In the genomic region with DNA sequence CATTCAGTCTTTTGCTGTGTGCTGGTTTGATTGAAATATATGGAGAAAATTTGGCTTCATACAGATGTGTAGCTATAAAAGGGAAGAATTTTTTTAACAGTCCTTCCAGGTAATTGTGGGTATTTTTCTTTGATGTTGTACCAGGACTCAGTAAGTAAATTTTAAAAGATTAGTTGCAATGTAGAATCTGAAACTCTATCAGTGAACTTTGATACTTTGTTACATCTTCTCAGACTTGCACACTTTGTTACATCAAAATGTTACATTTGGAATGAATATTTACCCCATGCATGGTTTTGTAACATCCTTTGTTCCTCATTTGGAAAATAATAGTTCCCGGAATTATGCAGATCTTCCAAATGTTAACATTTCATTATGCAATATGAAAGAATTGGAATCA, we compare ENCODE assay signal across 16 cellular contexts. TPM values are rescaled to one million over a fixed set of nuclear protein-coding genes. Genes with fewer than 3 reads are reported as not detected.
DNase-seq lines count a peak whose midpoint lies in the region; ATAC-seq and TF ChIP-seq lines count a peak whose summit lies in the region.
"Had no signal": no experiment of that assay in that cellular context is flagged by ENCODE, and none has a peak within 500 bp of the region (broad histone marks: within the 10 kb centered on the region; RNA-seq: fewer than 3 reads in every experiment).

No MANE protein-coding gene starts in this region.

- POLR2A ChIA-PET in GM10248 (lab: Yijun Ruan, JAX): no interaction called here

- no peak for TF ChIP-seq EP300 in suprapubic skin (IDR thresholded peaks at IDR 0.05)

- no peaks in the 10 kb centered on the region for H3K4me1 ChIP-seq in suprapubic skin
- H3K4me1 ChIP-seq: BLaER1 treated with 17β-estradiol and CSF1 and Interleukin-3, amounts not matched to agents 10 nM and 100 nM had no signal

- H3K27me3 Mint-ChIP-seq in activated CD8-positive, alpha-beta memory T cell treated with anti-CD3 and anti-CD28 coated beads, Interleukin-2, amount 10 ng/mL, durations not matched to agents 7 days and 5 days: no peaks in the 10 kb centered on the region
- no peaks in the 10 kb centered on the region for H3K27me3 Mint-ChIP-seq in T-helper 17 cell
- H3K27me3 Mint-ChIP-seq: CD4-positive, alpha-beta T cell had no signal

- TF ChIP-seq CTCF in GM10266 (IDR thresholded peaks at IDR 0.05; ENCODE audit: control insufficient read depth, insufficient read depth, low read depth, missing control alignments) (no peak), GM10248 (IDR thresholded peaks at IDR 0.05; ENCODE audit: control extremely low read depth, extremely low read depth, low read depth, missing control alignments) (no peak), suprapubic skin (IDR thresholded peaks at IDR 0.05) (no peak)

- H3K36me3 ChIP-seq in suprapubic skin: peaks cover 25% of the 10 kb centered on the region

- H3K4me3 ChIP-seq in suprapubic skin: no peak overlapping the region
- H3K4me3 ChIP-seq: BLaER1 treated with 17β-estradiol and CSF1 and Interleukin-3, amounts not matched to agents 10 nM and 100 nM; GM23338 had no signal

- no peak for DNase-seq in activated CD8-positive, alpha-beta memory T cell treated with anti-CD3 and anti-CD28 coated beads, Interleukin-2, amount 10 ng/mL, durations not matched to agents 7 days and 5 days
- DNase-seq in activated CD8-positive, alpha-beta memory T cell treated with anti-CD3 and anti-CD28 coated beads, Interleukin-2, amount 50 U/mL, for 48 hours: no peak
- DNase-seq in T-helper 17 cell: no peak
- no peak for DNase-seq in left lobe of liver (ENCODE audit: low spot score)
- no peak for DNase-seq in GM10266 (ENCODE audit: extremely low spot score)
- no peak for DNase-seq in ACHN
- no peak for DNase-seq in GM10248 (ENCODE audit: extremely low spot score)
- no peak for DNase-seq in suprapubic skin (ENCODE audit: low spot score in 2 of 2)
- DNase-seq: 8988T; CD4-positive, alpha-beta T cell; DMS79; H9; IMR-90 had no signal

- H3K9me3 Mint-ChIP-seq in activated CD8-positive, alpha-beta memory T cell treated with anti-CD3 and anti-CD28 coated beads, Interleukin-2, amount 10 ng/mL, durations not matched to agents 7 days and 5 days (ENCODE audit: low read depth): no peaks in the 10 kb centered on the region
- H3K9me3 Mint-ChIP-seq: CD4-positive, alpha-beta T cell; GM23338; H9 had no signal

- H3K4me1 Mint-ChIP-seq in activated CD8-positive, alpha-beta memory T cell treated with anti-CD3 and anti-CD28 coated beads, Interleukin-2, amount 10 ng/mL, durations not matched to agents 7 days and 5 days: peaks cover 14% of the 10 kb centered on the region
- H3K4me1 Mint-ChIP-seq in T-helper 17 cell: peaks cover 10% of the 10 kb centered on the region

- H3K27me3 ChIP-seq in suprapubic skin: no peaks in the 10 kb centered on the region
- H3K27me3 ChIP-seq: BLaER1 treated with 17β-estradiol and CSF1 and Interleukin-3, amounts not matched to agents 10 nM and 100 nM had no signal

- TF ChIP-seq POLR2A in suprapubic skin (IDR thresholded peaks at IDR 0.05): no peak

- H3K27ac Mint-ChIP-seq in activated CD8-positive, alpha-beta memory T cell treated with anti-CD3 and anti-CD28 coated beads, Interleukin-2, amount 10 ng/mL, durations not matched to agents 7 days and 5 days: peak overlapping the region; percentile 18
- peak overlapping the region; percentile 57 for H3K27ac Mint-ChIP-seq in T-helper 17 cell
- H3K27ac Mint-ChIP-seq: CD4-positive, alpha-beta T cell had no signal

- WGBS in suprapubic skin: 81% methylated on average over 1 of the region's 1 CpG

- H3K27ac ChIP-seq in suprapubic skin: no peak overlapping the region
- H3K27ac ChIP-seq: BLaER1 treated with 17β-estradiol and CSF1 and Interleukin-3, amounts not matched to agents 10 nM and 100 nM; HL-60 had no signal

- CTCF ChIA-PET in activated CD8-positive, alpha-beta memory T cell treated with anti-CD3 and anti-CD28 coated beads, Interleukin-2, amount 10 ng/mL, durations not matched to agents 7 days and 5 days (lab: Charles Lee): interaction anchor here (0.5 to 1.9 kb wide), 5 partner anchors 15 to 260 kb away, joined by 3 to 9 read pairs (median 3); no protein-coding TSS in a partner anchor
- CTCF ChIA-PET in GM10248 (lab: Yijun Ruan, JAX): interaction anchor here (1.2 to 7.4 kb wide), 4 partner anchors 11 to 109 kb away, joined by 3 to 48 read pairs (median 5); a partner anchor contains a TSS

- no peaks in the 10 kb centered on the region for H3K9me3 ChIP-seq in T-helper 17 cell (ENCODE audit: control insufficient read depth, low read length, poor library complexity, severe bottlenecking)
- H3K9me3 ChIP-seq in suprapubic skin: no peaks in the 10 kb centered on the region
- H3K9me3 ChIP-seq: BLaER1 treated with 17β-estradiol and CSF1 and Interleukin-3, amounts not matched to agents 10 nM and 100 nM had no signal

- peaks cover 55% of the 10 kb centered on the region for H3K36me3 Mint-ChIP-seq in activated CD8-positive, alpha-beta memory T cell treated with anti-CD3 and anti-CD28 coated beads, Interleukin-2, amount 10 ng/mL, durations not matched to agents 7 days and 5 days
- H3K36me3 Mint-ChIP-seq in T-helper 17 cell (ENCODE audit: low read depth): peaks cover 6% of the 10 kb centered on the region

- no peak overlapping the region for H3K4me3 Mint-ChIP-seq in activated CD8-positive, alpha-beta memory T cell treated with anti-CD3 and anti-CD28 coated beads, Interleukin-2, amount 10 ng/mL, durations not matched to agents 7 days and 5 days
- H3K4me3 Mint-ChIP-seq in T-helper 17 cell: no peak overlapping the region
- H3K4me3 Mint-ChIP-seq: CD4-positive, alpha-beta T cell; GM23338; H9 had no signal

- in situ Hi-C loops in ACHN (cut with HindIII; ENCODE audit: low pct_ligation_motif_present, low pct_unique_long_range_greater_than_20kb, low sequenced_read_pairs): no loop called here

- no peak for ATAC-seq in activated CD8-positive, alpha-beta memory T cell treated with anti-CD3 and anti-CD28 coated beads, Interleukin-2, amount 10 ng/mL, durations not matched to agents 7 days and 5 days
- ATAC-seq in T-helper 17 cell (no peak), left lobe of liver (peak; percentile 36)
- ATAC-seq: GM23338 had no signal

RNA-seq across cellular contexts. Expression of a gene that starts 13.8 kb away (rescaled TPM):
- total RNA-seq in activated CD8-positive, alpha-beta memory T cell treated with anti-CD3 and anti-CD28 coated beads, Interleukin-2, amount 10 ng/mL, durations not matched to agents 7 days and 5 days: 100 to 1,000 TPM; 223 to 316 TPM
- total RNA-seq in T-helper 17 cell (10 to 100 TPM; 29.0 to 31.1 TPM), left lobe of liver (238 TPM), suprapubic skin (10 to 100 TPM; 21.5 to 42.0 (median 33.0) TPM)
